In the genomic region with DNA sequence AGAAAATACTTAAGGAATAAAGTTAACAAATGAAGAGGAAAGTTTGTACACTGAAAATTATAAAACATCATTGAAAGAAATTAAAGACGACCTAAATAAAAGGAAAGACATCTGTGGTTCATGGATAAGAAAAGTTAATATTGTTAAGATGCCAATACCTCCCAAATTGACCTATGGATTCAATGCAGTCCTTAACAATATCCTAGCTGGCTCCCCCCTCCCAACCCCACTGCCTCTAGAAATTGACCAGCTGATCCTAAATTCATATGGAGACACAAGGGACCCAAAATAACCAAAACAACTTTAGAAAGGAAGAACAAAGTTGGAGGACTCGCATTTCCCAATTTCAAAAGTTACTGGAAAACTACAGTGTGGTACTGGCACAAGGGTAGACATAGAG, we compare ENCODE assay signal across 9 cellular contexts. TPM values are rescaled to one million over a fixed set of nuclear protein-coding genes. Genes with fewer than 3 reads are reported as not detected.
"Had no signal": no experiment of that assay in that cellular context is flagged by ENCODE, and none has a peak within 500 bp of the region (broad histone marks: within the 10 kb centered on the region; RNA-seq: fewer than 3 reads in every experiment).

No MANE protein-coding gene starts in this region.

- ATAC-seq: GM12878 had no signal

- H3K4me3 ChIP-seq: GM12878 had no signal

- DNase-seq: GDM1, GF-D8 had no signal

- FAIRE-seq: G401.6, GM12878, GM12891, GM12892, GM18507, GM19239 had no signal

RNA-seq across cellular contexts. Expression of a gene that starts 23.0 kb away (rescaled TPM):
- total RNA-seq: G401 had no signal
